In genomic region chr13:100588350-100589177, GRCh38 we compare ENCODE assay signal across 8 cellular contexts. TPM values are rescaled to one million over a fixed set of nuclear protein-coding genes. Genes with fewer than 3 reads are reported as not detected.
DNase-seq lines count a peak whose midpoint lies in the region; ATAC-seq and TF ChIP-seq lines count a peak whose summit lies in the region.

TSS of gene GGACT (minus strand) at chr13:100588789. CDS start at chr13:100532591, 56,198 bp downstream.

- H3K27me3 ChIP-seq in IMR-90 (ENCODE audit: control insufficient read depth, insufficient read depth, low read length), result 0 out of 2 replicates have a peak, but pooled peaks cover 2% of the 10 kb centered on the region

- 0 out of 2 replicates have a peak, but pooled peaks have one; percentile 16 for TF ChIP-seq RAD21 in IMR-90 (IDR thresholded peaks at IDR 0.05; ENCODE audit: low read length)

- no peak within 1 kb of the TSS; the same call in 2 of the 3 replicates for H2BK15ac ChIP-seq in IMR-90 (ENCODE audit: low read depth, low read length)

- CTCF ChIA-PET in IMR-90 (lab: Yijun Ruan, JAX), result no interaction called here

- 12% methylated on average over 49 of the region's 82 CpGs; no CpG with 5 or more reads in 1 of the 2 experiments for WGBS in IMR-90 (ENCODE audit: extremely low coverage in 2 of 2, insufficient read length in 1 of 2), 2 experiments

- no peak within 1 kb of the TSS for H2BK120ac ChIP-seq in IMR-90 (ENCODE audit: low read depth, low read length)

- peak within 1 kb of the TSS; percentile 94 for H2AFZ ChIP-seq in IMR-90 (replicated peaks; ENCODE audit: low read length, poor library complexity)

- POLR2A ChIA-PET in IMR-90 (lab: Charles Lee; ENCODE audit: unreplicated experiment), result no interaction called here

- no peak within 1 kb of the TSS for H2BK5ac ChIP-seq in IMR-90 (ENCODE audit: low read depth, low read length, poor library complexity, severe bottlenecking)

- peak within 1 kb of the TSS; percentile 82 to 96 for H4K8ac ChIP-seq in IMR-90 (ENCODE audit: low read depth in 2 of 2, low read length in 2 of 2)

- DNase-seq in G401 (ENCODE audit: low spot score) (peak; percentile 54), IMR-90 (peak; percentile 37), left cardiac atrium (peak; percentile 81), pulmonary artery endothelial cell (ENCODE audit: low read depth, low spot score) (peak; percentile 24), cortex of kidney (lab: John Stamatoyannopoulos, UW) (no peak)
- DNase-seq in activated naive CD8-positive, alpha-beta T cell treated with anti-CD3 and anti-CD28 coated beads, Interleukin-2, amount 50 U/mL, for 16 hours (ENCODE audit: low read depth, low spot score), result peak; percentile 66

- no TSS peak for BruUV-seq in IMR-90 (replicated peaks; lab: Mats Ljungman, UMichigan)

- no peaks in the 10 kb centered on the region for H3K9me3 ChIP-seq in IMR-90 (ENCODE audit: control insufficient read depth, insufficient read depth, low read length)

- in situ Hi-C loops in G401 (cut with HindIII; ENCODE audit: low sequenced_read_pairs) (no loop called here), IMR-90 (cut with MboI; ENCODE audit: low sequenced_read_pairs) (no loop called here)

- 0 out of 2 replicates have a peak, but pooled peaks cover 2% of the 10 kb centered on the region for H3K4me1 ChIP-seq in IMR-90 (ENCODE audit: control insufficient read depth, insufficient read depth, low read length)

- peak within 1 kb of the TSS; percentile 58 for H3K4ac ChIP-seq in IMR-90 (ENCODE audit: low read depth, low read length)

- H3K4me2 ChIP-seq in IMR-90 (ENCODE audit: low read depth, low read length), result peak within 1 kb of the TSS; percentile 74

- dilution Hi-C loops in IMR-90 (cut with HindIII; ENCODE audit: low sequenced_read_pairs, unreplicated experiment), result no loop called here

- intact Hi-C loops in IMR-90 (cut with micrococcal nuclease) (no loop called here), left cardiac atrium (cut with DNase I) (no loop called here)

- no peak within 1 kb of the TSS for H3K18ac ChIP-seq in IMR-90 (ENCODE audit: low read depth, low read length)

- H3K79me1 ChIP-seq in IMR-90 (ENCODE audit: low read depth in 1 of 2, low read length in 2 of 2), result no peaks in the 10 kb centered on the region

- 0 out of 2 replicates have a peak within 1 kb of the TSS, but pooled peaks have one; percentile 23 for H3K23ac ChIP-seq in IMR-90 (ENCODE audit: low read depth, low read length)

- peak within 1 kb of the TSS; percentile 49 for H3K4me3 ChIP-seq in IMR-90 (ENCODE audit: insufficient read depth, low read depth, low read length)

- H3K9me1 ChIP-seq in IMR-90 (ENCODE audit: insufficient read depth, low read length), result peaks cover 4% of the 10 kb centered on the region

- H2AK9ac ChIP-seq in IMR-90 (replicated peaks; ENCODE audit: low read depth, low read length, poor library complexity), result peak within 1 kb of the TSS; percentile 79

- H3K36me3 ChIP-seq in IMR-90 (ENCODE audit: control insufficient read depth, insufficient read depth, low read length), result no peaks in the 10 kb centered on the region

- H3K56ac ChIP-seq in IMR-90 (ENCODE audit: extremely low read depth, insufficient read depth, low read length), result no peak within 1 kb of the TSS

- ATAC-seq in GM21528 (IDR thresholded peaks at IDR 0.05; ENCODE audit: low FRiP score, unreplicated experiment) (peak; percentile 98), IMR-90 (ENCODE audit: low read depth) (peak; percentile 98), SK-N-SH treated with all-trans-retinoic acid at 6 μM for 48 hours (peak; percentile 96), left cardiac atrium (peak; percentile 95 to 97)

- no peak within 1 kb of the TSS for H4K91ac ChIP-seq in IMR-90 (ENCODE audit: insufficient read depth, low read depth, low read length)

- H3K27ac ChIP-seq in IMR-90 (ENCODE audit: insufficient read depth, low read length), result peak within 1 kb of the TSS; percentile 9; the same call in 1 of the 2 replicates

- H2BK20ac ChIP-seq in IMR-90 (ENCODE audit: low read depth, low read length), result no peak within 1 kb of the TSS; the same call in 1 of the 2 replicates

- peak within 1 kb of the TSS; percentile 41; the same call in 1 of the 2 replicates for H3K14ac ChIP-seq in IMR-90 (replicated peaks; ENCODE audit: low read depth, low read length)

- peak within 1 kb of the TSS; percentile 60 for H3K9ac ChIP-seq in IMR-90 (ENCODE audit: low read depth, low read length)

- H4K5ac ChIP-seq in IMR-90 (ENCODE audit: low read depth, low read length), result peak within 1 kb of the TSS; percentile 41

- H4K20me1 ChIP-seq in IMR-90 (ENCODE audit: insufficient read depth, low read length), result no peaks in the 10 kb centered on the region

- peak; percentile 71 for TF ChIP-seq CTCF in IMR-90 (conservative IDR thresholded peaks at IDR 0.05; ENCODE audit: low read depth, low read length)

- H2AK5ac ChIP-seq in IMR-90 (ENCODE audit: low read depth, low read length), result no peak within 1 kb of the TSS

- no peak for TF ChIP-seq POLR2A in IMR-90 (IDR thresholded peaks at IDR 0.05; ENCODE audit: low read depth, low read length)

TF ChIP-seq in IMR-90, 13 proteins besides CTCF, POLR2A, EP300 and RAD21 (continues in another document):
- TF ChIP-seq CHD1 (IDR thresholded peaks at IDR 0.05; ENCODE audit: low read depth, low read length), result no peak
- TF ChIP-seq BHLHE40 (IDR thresholded peaks at IDR 0.05; ENCODE audit: low read depth, low read length), result 0 out of 2 replicates have a peak, but pooled peaks have one; percentile 32
- no peak for TF ChIP-seq ELK1 (IDR thresholded peaks at IDR 0.05; ENCODE audit: borderline replicate concordance, low read depth, low read length)
- TF ChIP-seq SMC3 (IDR thresholded peaks at IDR 0.05; ENCODE audit: low read depth, low read length), result 0 out of 2 replicates have a peak, but pooled peaks have one; percentile 17
- no peak for TF ChIP-seq NFE2L2 (IDR thresholded peaks at IDR 0.05; ENCODE audit: low read depth, low read length)
- 0 out of 2 replicates have a peak, but pooled peaks have one; percentile 33 for TF ChIP-seq MXI1 (IDR thresholded peaks at IDR 0.05; ENCODE audit: borderline replicate concordance, low read depth, low read length)
- no peak for TF ChIP-seq CEBPB (IDR thresholded peaks at IDR 0.05; ENCODE audit: low read depth, low read length)
- TF ChIP-seq RFX5 (IDR thresholded peaks at IDR 0.05; ENCODE audit: low read depth, low read length), result no peak
- TF ChIP-seq MAZ (IDR thresholded peaks at IDR 0.05; ENCODE audit: borderline replicate concordance, low read depth, low read length), result no peak; the same call in 1 of the 2 replicates
- TF ChIP-seq RCOR1 (IDR thresholded peaks at IDR 0.05; ENCODE audit: insufficient replicate concordance, low read length), result no peak
- TF ChIP-seq FOS (IDR thresholded peaks at IDR 0.05; ENCODE audit: low read depth, low read length), result no peak

TF ChIP-seq in SK-N-SH treated with all-trans-retinoic acid at 6 μM for 48 hours, 23 proteins besides CTCF, POLR2A, EP300 and RAD21 (continues in another document):
- TF ChIP-seq CSRNP3 (CRISPR knock-in tag; IDR thresholded peaks at IDR 0.05) (no peak), TSHZ2 (CRISPR knock-in tag; IDR thresholded peaks at IDR 0.05) (no peak), RARB (CRISPR knock-in tag; IDR thresholded peaks at IDR 0.05) (no peak)

RNA-seq across cellular contexts. Expression of gene GGACT, which starts in this region (rescaled TPM):
- total RNA-seq in G401 (2014; rRNA removed; shearing (Covaris generic)), result 11.4 and 17.8 TPM in 2 replicates
- total RNA-seq in IMR-90 (2012; rRNA removed) (2.0 and 2.2 TPM in 2 replicates), left cardiac atrium (1 to 10 TPM; 1.9 to 2.7 TPM), pulmonary artery endothelial cell (2.3 and 7.6 TPM in 2 replicates)
- polyA plus RNA-seq in IMR-90 (2012; rRNA removed), result 1.9 and 2.6 TPM in 2 replicates
- polyA plus RNA-seq in IMR-90 (2012; cell fraction: cytosol; rRNA removed), result 3.4 and 4.1 TPM in 2 replicates
- polyA plus RNA-seq in IMR-90 (2012; cell fraction: nucleus; rRNA removed; ENCODE audit: low replicate concordance), result 1.3 and 2.5 TPM in 2 replicates
